ENCODE assay signal across 8 cellular contexts in the genomic region with DNA sequence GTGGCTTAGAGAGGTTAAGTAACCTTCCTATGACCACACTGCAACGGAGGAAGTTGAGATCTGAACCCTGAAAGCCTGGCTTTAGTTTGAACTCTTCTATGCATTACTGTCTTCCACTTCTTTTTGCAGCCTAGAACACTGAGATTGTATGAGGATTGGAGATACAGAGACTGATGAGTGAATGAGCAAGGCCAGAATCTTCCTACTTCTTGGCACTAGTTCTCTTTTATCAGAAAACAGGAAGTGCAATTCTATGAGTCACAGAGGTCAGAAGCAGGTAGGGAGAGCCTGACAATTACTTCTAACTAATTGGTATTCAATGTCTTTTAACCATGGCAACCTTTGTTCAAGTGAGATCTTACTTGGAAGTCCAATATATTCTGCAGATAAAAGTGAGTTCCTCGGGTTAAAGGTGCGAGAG.
A peak's percentile ranks its signal among the peaks of the same experiment; 100 is the strongest.
DNase-seq lines count a peak whose midpoint lies in the region; ATAC-seq, FAIRE-seq and TF ChIP-seq lines count a peak whose summit lies in the region.

No MANE protein-coding gene starts in this region.

- H4K20me1 ChIP-seq in BLaER1 treated with 17β-estradiol and CSF1 and Interleukin-3, amounts not matched to agents 10 nM and 100 nM: no peaks in the 10 kb centered on the region
- H4K20me1 ChIP-seq in K562 (replicated peaks; ENCODE audit: control insufficient read depth, insufficient read depth, low read length) (no peaks in the 10 kb centered on the region), neural progenitor cell (ENCODE audit: low read depth) (no peaks in the 10 kb centered on the region)

- POLR2A ChIA-PET in K562 (lab: Yijun Ruan, JAX): interaction anchor here (1.1 kb wide), 1 partner anchor 51 kb away, joined by 3 read pairs; no protein-coding TSS in a partner anchor

- intact Hi-C loops in K562 (cut with micrococcal nuclease) (no loop called here), cardiac septum (cut with DNase I) (no loop called here)

- peak overlapping the region in 6 of 11 experiments; percentile 68 to 81 (median 76); a peak in 9 of 22 replicates for H3K9ac ChIP-seq in BLaER1 treated with 17β-estradiol and CSF1 and Interleukin-3, amounts not matched to agents 10 nM and 100 nM
- H3K9ac ChIP-seq in K562 (ENCODE audit: insufficient read depth in 1 of 2, low read depth in 2 of 2, low read length in 2 of 2) (no peak overlapping the region), neural progenitor cell (no peak overlapping the region)

- no peaks in the 10 kb centered on the region for H3K27me3 ChIP-seq in BLaER1 treated with 17β-estradiol and CSF1 and Interleukin-3, amounts not matched to agents 10 nM and 100 nM
- H3K27me3 ChIP-seq in K562 (ENCODE audit: control insufficient read depth in 2 of 2, insufficient read depth in 2 of 2, low read length in 2 of 2) (no peaks in the 10 kb centered on the region), neural progenitor cell (no peaks in the 10 kb centered on the region)

- H3F3A ChIP-seq in neural progenitor cell (ENCODE audit: low read depth): no peaks in the 10 kb centered on the region

- peaks cover 48 to 99% (median 72%) of the 10 kb centered on the region in 10 experiments for H3K4me1 ChIP-seq in BLaER1 treated with 17β-estradiol and CSF1 and Interleukin-3, amounts not matched to agents 10 nM and 100 nM
- H3K4me1 ChIP-seq in K562 (replicated peaks in 1 of 2; ENCODE audit: control insufficient read depth in 2 of 2, insufficient read depth in 2 of 2, low read length in 2 of 2): peaks cover 4 to 5% of the 10 kb centered on the region in 2 experiments; a peak in 3 of 5 replicates
- no peaks in the 10 kb centered on the region for H3K4me1 ChIP-seq in neural progenitor cell

- CTCF ChIA-PET in K562 (lab: Yijun Ruan, JAX; ENCODE audit: low intra/inter-chr PET ratio): no interaction called here

- peak overlapping the region in 9 of 11 experiments; percentile 61 to 93 (median 89); a peak in 17 of 22 replicates for H3K27ac ChIP-seq in BLaER1 treated with 17β-estradiol and CSF1 and Interleukin-3, amounts not matched to agents 10 nM and 100 nM
- no peak overlapping the region for H3K27ac ChIP-seq in K562 (ENCODE audit: extremely low read depth, low read depth, low read length)
- H3K27ac ChIP-seq in neural progenitor cell: no peak overlapping the region

- no peak overlapping the region for H2AFZ ChIP-seq in K562 (ENCODE audit: low read depth, low read length)
- no peak overlapping the region for H2AFZ ChIP-seq in neural progenitor cell (replicated peaks)

- peaks cover 0 to 15% (median 5%) of the 10 kb centered on the region in 11 experiments; a peak in 10 of 22 replicates for H3K9me3 ChIP-seq in BLaER1 treated with 17β-estradiol and CSF1 and Interleukin-3, amounts not matched to agents 10 nM and 100 nM (replicated peaks in 1 of 11)
- H3K9me3 ChIP-seq in K562 (replicated peaks; ENCODE audit: control insufficient read depth, insufficient read depth, low read depth, low read length) (no peaks in the 10 kb centered on the region), neural progenitor cell (ENCODE audit: low read depth) (no peaks in the 10 kb centered on the region)

- H3K9me1 ChIP-seq in K562 (ENCODE audit: control insufficient read depth, insufficient read depth, low read length): no peaks in the 10 kb centered on the region

- H3K9me3 Mint-ChIP-seq in neural progenitor cell: no peaks in the 10 kb centered on the region

- peaks cover 12% of the 10 kb centered on the region for H3K27me3 Mint-ChIP-seq in neural progenitor cell (ENCODE audit: insufficient read depth, low read depth)

- WGBS in K562 (ENCODE audit: insufficient coverage, low coverage, missing lambda C conversion rate): 6% methylated on average over 3 of the region's 3 CpGs

- DNase-seq in KG1 (lab: John Stamatoyannopoulos, UW) (peak; percentile 17), K562 (ENCODE audit: extremely low read depth in 1 of 4, low spot score in 3 of 4) (peak in 1 of 4 experiments; percentile 34), neural progenitor cell (ENCODE audit: low spot score) (no peak), cardiac septum (ENCODE audit: low spot score) (no peak), SHP77 (lab: John Stamatoyannopoulos, UW) (no peak)
- no peak for DNase-seq in activated CD8-positive, alpha-beta memory T cell treated with anti-CD3 and anti-CD28 coated beads, Interleukin-2, amount 50 U/mL, for 4 hours

- in situ Hi-C loops in K562 (cut with MboI): no loop called here

- peaks cover 12% of the 10 kb centered on the region for H3K4me1 Mint-ChIP-seq in neural progenitor cell

- peak overlapping the region; percentile 73 to 95 (median 92); a peak in 21 of 22 replicates for H3K4me2 ChIP-seq in BLaER1 treated with 17β-estradiol and CSF1 and Interleukin-3, amounts not matched to agents 10 nM and 100 nM
- H3K4me2 ChIP-seq in K562 (ENCODE audit: insufficient read depth, low read length) (no peak overlapping the region), neural progenitor cell (no peak overlapping the region)

- H3K79me2 ChIP-seq in K562 (ENCODE audit: control insufficient read depth, insufficient read depth, low read length): no peaks in the 10 kb centered on the region
- H3K79me2 ChIP-seq in neural progenitor cell (ENCODE audit: low read depth): no peaks in the 10 kb centered on the region

- TF ChIP-seq EP300 in K562 (IDR thresholded peaks at IDR 0.05; ENCODE audit: low read length): no peak

- FAIRE-seq in K562 (lab: Jason Lieb, UNC): no peak

- H3K36me3 ChIP-seq in BLaER1 treated with 17β-estradiol and CSF1 and Interleukin-3, amounts not matched to agents 10 nM and 100 nM: no peaks in the 10 kb centered on the region
- H3K36me3 ChIP-seq in K562 (ENCODE audit: control insufficient read depth, insufficient read depth, low read length): no peaks in the 10 kb centered on the region
- no peaks in the 10 kb centered on the region for H3K36me3 ChIP-seq in neural progenitor cell

- H3K36me3 Mint-ChIP-seq in neural progenitor cell: no peaks in the 10 kb centered on the region

- no peak overlapping the region for H3K27ac Mint-ChIP-seq in neural progenitor cell

- no peak; a peak in 1 of 4 replicates for TF ChIP-seq RAD21 in K562 (CRISPR knock-in tag; conservative IDR thresholded peaks at IDR 0.05 in 1 of 2, IDR thresholded peaks at IDR 0.05 in 1 of 2)

- TF ChIP-seq CTCF in K562 (IDR thresholded peaks at IDR 0.05 in 2 of 3, conservative IDR thresholded peaks at IDR 0.05 in 1 of 3; ENCODE audit: insufficient read depth in 2 of 3, low read depth in 1 of 3, low read length in 3 of 3) (no peak), neural progenitor cell (IDR thresholded peaks at IDR 0.05) (no peak)

- TF ChIP-seq POLR2A in K562 (conservative IDR thresholded peaks at IDR 0.05): no peak

- H3K4me3 Mint-ChIP-seq in neural progenitor cell: no peak overlapping the region

- peak; percentile 59 for ATAC-seq in GM19395 (IDR thresholded peaks at IDR 0.05; ENCODE audit: unreplicated experiment)
- ATAC-seq in K562: peak; percentile 57; the same call in 1 of the 3 replicates

- no TSS peak for BruUV-seq in K562 (replicated peaks; lab: Mats Ljungman, UMichigan)

- no peak overlapping the region for H3K4me3 ChIP-seq in BLaER1 treated with 17β-estradiol and CSF1 and Interleukin-3, amounts not matched to agents 10 nM and 100 nM
- no peak overlapping the region for H3K4me3 ChIP-seq in K562
- no peak overlapping the region for H3K4me3 ChIP-seq in neural progenitor cell

TF ChIP-seq in K562, 482 proteins besides CTCF, POLR2A, EP300 and RAD21 (continues in another document):
- TF ChIP-seq THRAP3 (IDR thresholded peaks at IDR 0.05; ENCODE audit: borderline replicate concordance) (no peak), NFE2L1 (tag; IDR thresholded peaks at IDR 0.05; ENCODE audit: borderline replicate concordance, low read depth) (no peak), SRF (CRISPR knock-in tag; IDR thresholded peaks at IDR 0.05) (no peak), NR2C2 (CRISPR knock-in tag; IDR thresholded peaks at IDR 0.05) (no peak), NR2C2 (tag; IDR thresholded peaks at IDR 0.05) (peak; percentile 80), HOMEZ (CRISPR knock-in tag; IDR thresholded peaks at IDR 0.05) (no peak), MTA1 (IDR thresholded peaks at IDR 0.05; ENCODE audit: borderline replicate concordance) (no peak)
- TF ChIP-seq, protein P1, sequence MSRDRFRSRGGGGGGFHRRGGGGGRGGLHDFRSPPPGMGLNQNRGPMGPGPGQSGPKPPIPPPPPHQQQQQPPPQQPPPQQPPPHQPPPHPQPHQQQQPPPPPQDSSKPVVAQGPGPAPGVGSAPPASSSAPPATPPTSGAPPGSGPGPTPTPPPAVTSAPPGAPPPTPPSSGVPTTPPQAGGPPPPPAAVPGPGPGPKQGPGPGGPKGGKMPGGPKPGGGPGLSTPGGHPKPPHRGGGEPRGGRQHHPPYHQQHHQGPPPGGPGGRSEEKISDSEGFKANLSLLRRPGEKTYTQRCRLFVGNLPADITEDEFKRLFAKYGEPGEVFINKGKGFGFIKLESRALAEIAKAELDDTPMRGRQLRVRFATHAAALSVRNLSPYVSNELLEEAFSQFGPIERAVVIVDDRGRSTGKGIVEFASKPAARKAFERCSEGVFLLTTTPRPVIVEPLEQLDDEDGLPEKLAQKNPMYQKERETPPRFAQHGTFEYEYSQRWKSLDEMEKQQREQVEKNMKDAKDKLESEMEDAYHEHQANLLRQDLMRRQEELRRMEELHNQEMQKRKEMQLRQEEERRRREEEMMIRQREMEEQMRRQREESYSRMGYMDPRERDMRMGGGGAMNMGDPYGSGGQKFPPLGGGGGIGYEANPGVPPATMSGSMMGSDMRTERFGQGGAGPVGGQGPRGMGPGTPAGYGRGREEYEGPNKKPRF (IDR thresholded peaks at IDR 0.05; ENCODE audit: low read depth, low read length): no peak

Comparison
In these comparisons a context has a peak if more than half of its experiments do, and no peak if none do; other contexts are left out.
1. H3K27ac ChIP-seq: peak in BLaER1 treated with 17β-estradiol and CSF1 and Interleukin-3, amounts not matched to agents 10 nM and 100 nM (9 of 11); none in K562 (single experiment) and neural progenitor cell (single experiment).
2. H3K4me2 ChIP-seq: peak in BLaER1 treated with 17β-estradiol and CSF1 and Interleukin-3, amounts not matched to agents 10 nM and 100 nM (11 of 11); none in K562 (single experiment) and neural progenitor cell (single experiment).
3. H3K9ac ChIP-seq: peak in BLaER1 treated with 17β-estradiol and CSF1 and Interleukin-3, amounts not matched to agents 10 nM and 100 nM (6 of 11); none in K562 (0 of 2) and neural progenitor cell (single experiment).